Comparison of ENCODE assay signal across 1 cellular context in genomic region chr22:20239063-20239950, GRCh38.
TF ChIP-seq lines count a peak whose summit lies in the region.

No MANE protein-coding gene starts in this region.

TF ChIP-seq in SK-N-SH, 30 proteins besides CTCF, POLR2A, EP300 and RAD21 (continued from another document):
- TF ChIP-seq ZBTB33 (IDR thresholded peaks at IDR 0.05; ENCODE audit: borderline replicate concordance, low read depth) (no peak), REST (IDR thresholded peaks at IDR 0.05; ENCODE audit: low read depth, low read length) (no peak), FOSL2 (IDR thresholded peaks at IDR 0.05; ENCODE audit: borderline replicate concordance, low read depth) (no peak), CHD2 (IDR thresholded peaks at IDR 0.05; ENCODE audit: low read length, partially characterized antibody) (no peak), NFIC (IDR thresholded peaks at IDR 0.05; ENCODE audit: borderline replicate concordance) (no peak), NRF1 (IDR thresholded peaks at IDR 0.05; ENCODE audit: low read depth, low read length) (no peak), FOXJ3 (CRISPR knock-in tag; IDR thresholded peaks at IDR 0.05) (no peak), ELF1 (IDR thresholded peaks at IDR 0.05) (no peak)
